Comparison of ENCODE assay signal across 8 cellular contexts in genomic region chr20:31833130-31833930, GRCh38. TPM values are rescaled to one million over a fixed set of nuclear protein-coding genes. Genes with fewer than 3 reads are reported as not detected.
A peak's percentile ranks its signal among the peaks of the same experiment; 100 is the strongest.
DNase-seq lines count a peak whose midpoint lies in the region; ATAC-seq and TF ChIP-seq lines count a peak whose summit lies in the region.

No MANE protein-coding gene starts in this region.

- no peak overlapping the region for H3K4me2 ChIP-seq in DOHH2 (ENCODE audit: low read length)

- no peaks in the 10 kb centered on the region for H4K20me1 ChIP-seq in DOHH2 (ENCODE audit: control insufficient read depth, insufficient read depth, low read depth, low read length)

- ATAC-seq in HG03025 (IDR thresholded peaks at IDR 0.05; ENCODE audit: low FRiP score, unreplicated experiment) = no peak
- ATAC-seq in GM21786 (IDR thresholded peaks at IDR 0.05; ENCODE audit: unreplicated experiment) = no peak

- H3K27me3 ChIP-seq in DOHH2 (ENCODE audit: control insufficient read depth, low read length) = peaks cover 2% of the 10 kb centered on the region; the same call in 1 of the 2 replicates

- H3K9me3 Mint-ChIP-seq in chondrocyte (ENCODE audit: low read depth) = no peaks in the 10 kb centered on the region

- no peak overlapping the region for H3K4me3 Mint-ChIP-seq in chondrocyte (ENCODE audit: unreplicated experiment)

- no peaks in the 10 kb centered on the region for H3K4me1 ChIP-seq in DOHH2 (ENCODE audit: control insufficient read depth, low read length)
- H3K4me1 ChIP-seq in mesodermal cell (ENCODE audit: control insufficient read depth, insufficient read depth, low read length, poor library complexity, severe bottlenecking) = peaks cover 43% of the 10 kb centered on the region

- H3K36me3 ChIP-seq in DOHH2 (ENCODE audit: control insufficient read depth, low read length) (no peaks in the 10 kb centered on the region), mesodermal cell (ENCODE audit: control insufficient read depth, insufficient read depth, low read length) (no peaks in the 10 kb centered on the region)

- peaks cover 18% of the 10 kb centered on the region for H3K4me1 Mint-ChIP-seq in chondrocyte (ENCODE audit: low read depth)

- H3K36me3 Mint-ChIP-seq in chondrocyte (ENCODE audit: low read depth) = no peaks in the 10 kb centered on the region

- DNase-seq in KG1 (lab: John Stamatoyannopoulos, UW) (peak; percentile 30), chondrocyte (ENCODE audit: low spot score) (no peak)
- peak; percentile 78 for DNase-seq in activated CD4-positive, CD25-positive, alpha-beta regulatory T cell treated with anti-CD3 and anti-CD28 coated beads, Interleukin-2, amount 50 U/mL, for 72 hours
- peak in 4 of 6 experiments; percentile 3 to 31 (median 20) for DNase-seq in stimulated activated naive CD4-positive, alpha-beta T cell (lab: John Stamatoyannopoulos, UW)

- H3K27me3 Mint-ChIP-seq in chondrocyte (ENCODE audit: low read depth) = no peaks in the 10 kb centered on the region

- no peak overlapping the region for H3K27ac ChIP-seq in DOHH2 (ENCODE audit: low read depth, low read length)
- peak overlapping the region; percentile 60 for H3K27ac ChIP-seq in mesodermal cell (ENCODE audit: low read depth, low read length, severe bottlenecking)

- H3K79me2 ChIP-seq in DOHH2 (ENCODE audit: control insufficient read depth, low read length) = no peaks in the 10 kb centered on the region

- no peaks in the 10 kb centered on the region for H3K9me2 ChIP-seq in DOHH2 (replicated peaks; ENCODE audit: control insufficient read depth, low read length)

- WGBS in mesodermal cell (ENCODE audit: insufficient coverage in 2 of 2), 2 experiments = 68 to 70% methylated on average over 14 of the region's 14 CpGs

- H3K4me3 ChIP-seq in DOHH2 (ENCODE audit: low read length) = no peak overlapping the region
- H3K4me3 ChIP-seq in mesodermal cell (ENCODE audit: extremely low read depth, insufficient read depth, low read length, poor library complexity, severe bottlenecking) = no peak overlapping the region

- H3K9me3 ChIP-seq in DOHH2 (ENCODE audit: control insufficient read depth, insufficient read depth, low read length) (no peaks in the 10 kb centered on the region), mesodermal cell (ENCODE audit: control insufficient read depth, low read length) (no peaks in the 10 kb centered on the region)

- H3K27ac Mint-ChIP-seq in chondrocyte (ENCODE audit: unreplicated experiment) = no peak overlapping the region

- TF ChIP-seq CTCF in DOHH2 (IDR thresholded peaks at IDR 0.05; ENCODE audit: low read depth, low read length, poor library complexity, severe bottlenecking) = peak; percentile 96
- TF ChIP-seq CTCF in chondrocyte (IDR thresholded peaks at IDR 0.05) = peak; percentile 91

- no peaks in the 10 kb centered on the region for H3F3A ChIP-seq in DOHH2 (ENCODE audit: control insufficient read depth, insufficient read depth)

RNA-seq across cellular contexts. Expression of gene FOXS1, which starts 12.1 kb away (rescaled TPM):
- total RNA-seq in chondrocyte = 54.1 to 192 TPM (median 185 TPM) in 3 replicates
- 6.4 TPM for polyA plus RNA-seq in mesodermal cell (2013, experiment 1 of 2)
- 5.0 TPM for polyA plus RNA-seq in mesodermal cell (2013, experiment 2 of 2)

RNA-seq across cellular contexts. Expression of gene MYLK2, which starts 14.2 kb away (rescaled TPM):
- 1.3 to 3.3 TPM (median 2.9 TPM) in 3 replicates for total RNA-seq in chondrocyte
- 0.18 TPM for polyA plus RNA-seq in mesodermal cell (2013, experiment 1 of 2)
- 0.35 TPM for polyA plus RNA-seq in mesodermal cell (2013, experiment 2 of 2)

RNA-seq across cellular contexts. Expression of gene DUSP15, which starts 37.0 kb away (rescaled TPM):
- total RNA-seq in chondrocyte = 3.6 to 11.6 TPM (median 11.5 TPM) in 3 replicates
- polyA plus RNA-seq in mesodermal cell (2013, experiment 1 of 2) = 4.1 TPM
- polyA plus RNA-seq in mesodermal cell (2013, experiment 2 of 2) = 3.2 TPM

RNA-seq across cellular contexts. Expression of gene TTLL9, which starts 37.1 kb away (rescaled TPM):
- total RNA-seq in chondrocyte = 0.24 to 0.37 TPM (median 0.33 TPM) in 3 replicates
- polyA plus RNA-seq in mesodermal cell (2013, experiment 1 of 2) = 0.29 TPM
- 0.40 TPM for polyA plus RNA-seq in mesodermal cell (2013, experiment 2 of 2)
